In the genomic region with DNA sequence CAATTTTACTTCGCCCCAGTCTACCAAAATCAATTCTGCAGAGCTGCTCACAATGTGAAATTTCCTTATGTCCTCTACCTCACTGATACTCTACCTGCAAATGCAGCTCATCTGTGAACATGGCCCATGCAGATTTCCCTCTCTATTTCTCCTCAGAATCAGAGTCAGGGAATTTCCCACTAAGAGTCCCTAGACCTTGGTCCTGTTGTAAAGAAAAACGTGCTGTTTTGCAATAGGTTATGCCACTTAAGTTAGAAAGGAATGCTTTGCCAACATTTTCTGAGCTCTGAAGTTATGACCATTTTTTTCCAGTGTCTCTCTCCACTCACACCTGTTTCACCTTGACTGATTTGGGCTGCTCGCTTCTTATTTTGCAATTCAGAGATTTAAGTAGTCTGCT, we compare ENCODE assay signal across 7 cellular contexts.
A peak's percentile ranks its signal among the peaks of the same experiment; 100 is the strongest.
DNase-seq lines count a peak whose midpoint lies in the region; ATAC-seq, FAIRE-seq and TF ChIP-seq lines count a peak whose summit lies in the region.
"Not testable (repeated sequence)": the region's sequence is repeated elsewhere in the genome, so short reads cannot be mapped to it uniquely, and the experiment has no call there.

No MANE protein-coding gene starts in this region.

- not testable (repeated sequence) for H3K14ac ChIP-seq in trophoblast cell (ENCODE audit: low read length)

- H3K4me3 Mint-ChIP-seq in activated naive CD8-positive, alpha-beta T cell treated with anti-CD3 and anti-CD28 coated beads, Interleukin-2, amount 50 U/mL, for 24 hours; MCF 10A (ENCODE audit: unreplicated experiment): not testable (repeated sequence)

- not testable (repeated sequence) for H4K8ac ChIP-seq in trophoblast cell (ENCODE audit: low read depth, low read length)

- H3K27me3 Mint-ChIP-seq in activated naive CD8-positive, alpha-beta T cell treated with anti-CD3 and anti-CD28 coated beads, Interleukin-2, amount 50 U/mL, for 24 hours; MCF 10A (ENCODE audit: insufficient read depth, unreplicated experiment): not testable (repeated sequence)

- H2BK12ac ChIP-seq in trophoblast cell (ENCODE audit: low read length), result not testable (repeated sequence)

- not testable (repeated sequence) for H3K9me3 Mint-ChIP-seq in activated naive CD8-positive, alpha-beta T cell treated with anti-CD3 and anti-CD28 coated beads, Interleukin-2, amount 50 U/mL, for 24 hours; MCF 10A (ENCODE audit: unreplicated experiment)

- not testable (repeated sequence) for H3K23ac ChIP-seq in trophoblast cell (ENCODE audit: low read length)

- H3K4me3 ChIP-seq in OCI-LY3 (ENCODE audit: low read length); left lung; trophoblast cell (ENCODE audit: low read depth, low read length); upper lobe of right lung: not testable (repeated sequence)

- not testable (repeated sequence) for H3K27me3 ChIP-seq in OCI-LY3 (ENCODE audit: low read depth, low read length); left lung; trophoblast cell (ENCODE audit: insufficient read depth, low read length); upper lobe of right lung

- H4K91ac ChIP-seq in trophoblast cell (ENCODE audit: low read depth, low read length), result not testable (repeated sequence)

- H3K9ac ChIP-seq in OCI-LY3 (ENCODE audit: low read length), result peak overlapping the region; percentile 28
- H3K9ac ChIP-seq in trophoblast cell (ENCODE audit: low read length), result not testable (repeated sequence)

- peak overlapping the region; percentile 74 for H3K27ac ChIP-seq in OCI-LY3 (ENCODE audit: low read length)
- not testable (repeated sequence) for H3K27ac ChIP-seq in left lung; trophoblast cell (ENCODE audit: low read depth, low read length); upper lobe of right lung

- not testable (repeated sequence) for H3K4me1 Mint-ChIP-seq in activated naive CD8-positive, alpha-beta T cell treated with anti-CD3 and anti-CD28 coated beads, Interleukin-2, amount 50 U/mL, for 24 hours; MCF 10A (ENCODE audit: insufficient read depth, unreplicated experiment)

- not testable (repeated sequence) for H4K20me1 ChIP-seq in OCI-LY3 (ENCODE audit: insufficient read depth, low read length)

- not testable (repeated sequence) for H3K9me3 ChIP-seq in OCI-LY3 (ENCODE audit: insufficient read depth, low read length); left lung; trophoblast cell (ENCODE audit: insufficient read depth, low read depth, low read length); upper lobe of right lung

- H2BK5ac ChIP-seq in trophoblast cell (ENCODE audit: low read depth, low read length, poor library complexity), result not testable (repeated sequence)

- H3K36me3 ChIP-seq in OCI-LY3 (replicated peaks; ENCODE audit: low read depth, low read length); left lung; trophoblast cell (ENCODE audit: control insufficient read depth in 1 of 2, insufficient read depth in 2 of 2, low read length in 2 of 2); upper lobe of right lung: not testable (repeated sequence)

- not testable (repeated sequence) for H2BK120ac ChIP-seq in trophoblast cell (ENCODE audit: insufficient read depth, low read length, poor library complexity)

- not testable (repeated sequence) for H4K12ac ChIP-seq in trophoblast cell (ENCODE audit: low read depth, low read length)

- peak overlapping the region; percentile 57 for H3K4me2 ChIP-seq in OCI-LY3 (ENCODE audit: low read length)
- not testable (repeated sequence) for H3K4me2 ChIP-seq in trophoblast cell (ENCODE audit: low read length)

- H3K4me1 ChIP-seq in OCI-LY3 (ENCODE audit: low read length), result peaks cover 38% of the 10 kb centered on the region
- H3K4me1 ChIP-seq in left lung; trophoblast cell (ENCODE audit: control insufficient read depth in 1 of 2, insufficient read depth in 2 of 2, low read length in 2 of 2); upper lobe of right lung: not testable (repeated sequence)

- not testable (repeated sequence) for BruUV-seq in MCF 10A (replicated peaks; lab: Mats Ljungman, UMichigan)

- not testable (repeated sequence) for H3K4ac ChIP-seq in trophoblast cell (ENCODE audit: low read depth, low read length)

- H3K79me1 ChIP-seq in trophoblast cell (ENCODE audit: low read length), result not testable (repeated sequence)

- H3K79me2 ChIP-seq in OCI-LY3 (ENCODE audit: low read length), result peaks cover 85% of the 10 kb centered on the region
- not testable (repeated sequence) for H3K79me2 ChIP-seq in trophoblast cell (ENCODE audit: control insufficient read depth, insufficient read depth, low read length, poor library complexity)

- not testable (repeated sequence) for H2AK5ac ChIP-seq in trophoblast cell (ENCODE audit: low read length)

- peak; percentile 75 for FAIRE-seq in GM19239 (lab: Jason Lieb, UNC)

- no CpG with 5 or more reads among the region's 3 CpGs for WGBS in trophoblast cell (ENCODE audit: extremely low coverage, insufficient coverage, insufficient read length)

- not testable (repeated sequence) for H3K18ac ChIP-seq in trophoblast cell (ENCODE audit: low read length)

- POLR2A ChIA-PET in MCF 10A (lab: Yijun Ruan, JAX), result not testable (repeated sequence)

- TF ChIP-seq CTCF in OCI-LY3 (IDR thresholded peaks at IDR 0.05; ENCODE audit: low read depth, low read length); MCF 10A (IDR thresholded peaks at IDR 0.05; ENCODE audit: unreplicated experiment); left lung (IDR thresholded peaks at IDR 0.05); upper lobe of right lung (IDR thresholded peaks at IDR 0.05): not testable (repeated sequence)

- not testable (repeated sequence) for H3K27ac Mint-ChIP-seq in activated naive CD8-positive, alpha-beta T cell treated with anti-CD3 and anti-CD28 coated beads, Interleukin-2, amount 50 U/mL, for 24 hours; MCF 10A (ENCODE audit: low read depth, unreplicated experiment)

- DNase-seq in GM19239 (ENCODE audit: insufficient read length, low spot score); activated naive CD8-positive, alpha-beta T cell treated with anti-CD3 and anti-CD28 coated beads, Interleukin-2, amount 50 U/mL, for 24 hours; left lung; upper lobe of right lung: not testable (repeated sequence)
- DNase-seq in MCF 10A (ENCODE audit: unreplicated experiment), result peak; percentile 13
- peak; percentile 9 to 67 for DNase-seq in trophoblast cell

- ATAC-seq in activated naive CD8-positive, alpha-beta T cell treated with anti-CD3 and anti-CD28 coated beads, Interleukin-2, amount 50 U/mL, for 24 hours, result peak; percentile 24
- ATAC-seq in left lung (peak; percentile 72), upper lobe of right lung (peak; percentile 46)

- intact Hi-C loops in MCF 10A (cut with micrococcal nuclease); left lung (cut with DNase I); upper lobe of right lung (cut with DNase I): not testable (repeated sequence)

- not testable (repeated sequence) for H3K36me3 Mint-ChIP-seq in activated naive CD8-positive, alpha-beta T cell treated with anti-CD3 and anti-CD28 coated beads, Interleukin-2, amount 50 U/mL, for 24 hours (ENCODE audit: low read depth); MCF 10A (ENCODE audit: insufficient read depth, unreplicated experiment)

- CTCF ChIA-PET in MCF 10A (lab: Yijun Ruan, JAX), result not testable (repeated sequence)

- H2AFZ ChIP-seq in OCI-LY3 (ENCODE audit: low read depth, low read length); trophoblast cell (ENCODE audit: insufficient read depth, low read length, poor library complexity): not testable (repeated sequence)
